36 cellular contexts compared by ENCODE assay signal in the genomic region with DNA sequence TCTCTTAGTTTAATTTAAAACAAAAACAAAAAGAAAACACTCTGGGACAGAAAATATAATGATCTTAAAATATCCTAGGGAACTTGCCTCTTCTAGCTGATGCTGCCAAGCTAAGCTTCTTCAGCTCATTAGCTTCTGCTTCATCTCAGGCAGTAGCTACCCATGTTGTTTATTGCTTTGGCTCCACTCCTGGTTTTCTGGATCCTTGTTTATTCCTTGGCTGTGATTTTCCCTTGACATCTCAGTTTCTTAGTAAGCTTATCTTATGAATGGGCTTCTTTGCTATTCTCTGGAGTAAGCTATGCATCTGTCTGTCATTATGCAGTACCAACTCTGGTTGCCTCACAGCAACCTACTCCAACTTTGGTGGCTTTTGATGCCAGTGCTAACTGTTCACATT. TPM values are rescaled to one million over a fixed set of nuclear protein-coding genes. Genes with fewer than 3 reads are reported as not detected.
"Had no signal": no experiment of that assay in that cellular context is flagged by ENCODE, and none has a peak within 500 bp of the region (broad histone marks: within the 10 kb centered on the region; RNA-seq: fewer than 3 reads in every experiment).

No MANE protein-coding gene starts in this region.

- H3K36me3 Mint-ChIP-seq: activated naive CD4-positive, alpha-beta T cell treated with anti-CD3 and anti-CD28 coated beads, Interleukin-2, amount 10 ng/mL, durations not matched to agents 7 days and 5 days; activated naive CD8-positive, alpha-beta T cell treated with anti-CD3 and anti-CD28 coated beads, Interleukin-2, amount 10 ng/mL, durations not matched to agents 7 days and 5 days; mesothelial cell of epicardium; stimulated activated memory B cell treated with anti-CD40 and anti-IgM and Interleukin-4, amounts not matched to agents 10 μg/mL and 1 μg/mL and 100 μg/mL, for 72 hours had no signal

- H3K36me3 ChIP-seq: gastrocnemius medialis, pancreas, prostate gland, thyroid gland, WERI-Rb-1 had no signal

- H3K27me3 ChIP-seq: gastrocnemius medialis, pancreas, thyroid gland had no signal

- ATAC-seq: activated CD4-positive, CD25-positive, alpha-beta regulatory T cell treated with anti-CD3 and anti-CD28 coated beads, Interleukin-2, amount 50 U/mL, for 24 hours; esophagus mucosa; gastrocnemius medialis; left cardiac atrium; left ventricle myocardium superior; pancreas; sciatic nerve; stimulated activated memory B cell treated with anti-CD40 and anti-IgM and Interleukin-4, amounts not matched to agents 10 μg/mL and 1 μg/mL and 100 μg/mL, for 72 hours; stimulated activated naive CD8-positive, alpha-beta T cell treated with anti-CD3 and anti-CD28 coated beads, Interleukin-15, amount 100 ng/mL, for 72 hours had no signal

- H3K9me3 ChIP-seq: gastrocnemius medialis, pancreas, prostate gland, thyroid gland had no signal

- H3K4me1 Mint-ChIP-seq: central memory CD8-positive, alpha-beta T cell; stimulated activated memory B cell treated with anti-CD40 and anti-IgM and Interleukin-4, amounts not matched to agents 10 μg/mL and 1 μg/mL and 100 μg/mL, for 72 hours had no signal

- DNase-seq: activated CD4-positive, alpha-beta T cell treated with anti-CD3 and anti-CD28 coated beads for 48 hours; activated CD4-positive, alpha-beta T cell treated with anti-CD3 and anti-CD28 coated beads, Interleukin-2, amount 50 U/mL, for 48 hours; activated CD8-positive, alpha-beta memory T cell treated with anti-CD3 and anti-CD28 coated beads for 24 hours; activated gamma-delta T cell; activated naive CD4-positive, alpha-beta T cell treated with anti-CD3 and anti-CD28 coated beads, Interleukin-2, amount 10 ng/mL, durations not matched to agents 7 days and 5 days; activated naive CD8-positive, alpha-beta T cell treated with anti-CD3 and anti-CD28 coated beads, Interleukin-2, amount 10 ng/mL, durations not matched to agents 7 days and 5 days; amygdala; endodermal cell; gastrocnemius medialis; glutamatergic neuron; islet precursor cell; left cardiac atrium; left ventricle myocardium superior; naive B cell; nephron progenitor cell; pancreas; retina; small intestine; stimulated activated CD4-positive, alpha-beta T cell treated with anti-CD3 and anti-CD28 coated beads, Interleukin-1b, Interleukin-23, amount 100 ng/mL, for 48 hours; stimulated activated CD4-positive, alpha-beta T cell treated with anti-CD3 and anti-CD28 coated beads, Interleukin-4, amount 100 ng/mL, for 4 hours; stimulated activated CD8-positive, alpha-beta memory T cell treated with anti-CD3 and anti-CD28 coated beads, Interleukin-4, amount 100 ng/mL, for 48 hours; stimulated activated naive CD8-positive, alpha-beta T cell treated with anti-CD3 and anti-CD28 coated beads, Interleukin-15, amount 100 ng/mL, for 72 hours; substantia nigra; T-helper 9 cell; thyroid gland; WERI-Rb-1 had no signal

- H3K27me3 Mint-ChIP-seq: dendritic cell treated with granulocyte-macrophage colony-stimulating factor and Interleukin-4, amounts not matched to agents 40 ng/mL and 50 ng/mL, for 4 days had no signal

- H3K27ac Mint-ChIP-seq: activated naive CD4-positive, alpha-beta T cell treated with anti-CD3 and anti-CD28 coated beads, Interleukin-2, amount 10 ng/mL, durations not matched to agents 7 days and 5 days; activated naive CD8-positive, alpha-beta T cell treated with anti-CD3 and anti-CD28 coated beads, Interleukin-2, amount 10 ng/mL, durations not matched to agents 7 days and 5 days; activated T-helper 1 cell treated with anti-CD3 and anti-CD28 coated beads, Interleukin-12 subunit alpha, Interleukin-12 subunit beta, Interleukin-2, Interleukin-4 antibody, amounts not matched to agents 30 ng/mL and 10 ng/mL and 1 ng/mL, durations not matched to agents 14 hours and 24 hours and 36 hours; dendritic cell treated with granulocyte-macrophage colony-stimulating factor and Interleukin-4, amounts not matched to agents 40 ng/mL and 50 ng/mL, for 4 days; endodermal cell; mesothelial cell of epicardium; naive B cell; nephron progenitor cell; stimulated activated memory B cell treated with anti-CD40 and anti-IgM and Interleukin-4, amounts not matched to agents 10 μg/mL and 1 μg/mL and 100 μg/mL, for 72 hours; stimulated activated naive CD8-positive, alpha-beta T cell treated with anti-CD3 and anti-CD28 coated beads, Interleukin-15, amount 100 ng/mL, for 72 hours; T-helper 1 cell treated with Interleukin-12 subunit alpha and Interleukin-12 subunit beta and Interleukin-4 antibody, amounts not matched to agents 30 μg/mL and 1 μg/mL, for 36 hours had no signal

- H3K4me3 Mint-ChIP-seq: activated naive CD4-positive, alpha-beta T cell treated with anti-CD3 and anti-CD28 coated beads, Interleukin-2, amount 10 ng/mL, durations not matched to agents 7 days and 5 days; activated naive CD8-positive, alpha-beta T cell treated with anti-CD3 and anti-CD28 coated beads, Interleukin-2, amount 10 ng/mL, durations not matched to agents 7 days and 5 days; activated T-helper 1 cell treated with anti-CD3 and anti-CD28 coated beads, Interleukin-12 subunit alpha, Interleukin-12 subunit beta, Interleukin-2, Interleukin-4 antibody, amounts not matched to agents 30 ng/mL and 10 ng/mL and 1 ng/mL, durations not matched to agents 14 hours and 24 hours and 36 hours; central memory CD8-positive, alpha-beta T cell; dendritic cell treated with granulocyte-macrophage colony-stimulating factor and Interleukin-4, amounts not matched to agents 40 ng/mL and 50 ng/mL, for 4 days; endodermal cell; mesothelial cell of epicardium; naive B cell; nephron progenitor cell; stimulated activated memory B cell treated with anti-CD40 and anti-IgM and Interleukin-4, amounts not matched to agents 10 μg/mL and 1 μg/mL and 100 μg/mL, for 72 hours; stimulated activated naive CD8-positive, alpha-beta T cell treated with anti-CD3 and anti-CD28 coated beads, Interleukin-15, amount 100 ng/mL, for 72 hours; T-helper 1 cell treated with Interleukin-12 subunit alpha and Interleukin-12 subunit beta and Interleukin-4 antibody, amounts not matched to agents 30 μg/mL and 1 μg/mL, for 36 hours had no signal

- H3K4me3 ChIP-seq: gastrocnemius medialis, pancreas, prostate gland, thyroid gland had no signal

- H3K9me3 Mint-ChIP-seq: activated naive CD4-positive, alpha-beta T cell treated with anti-CD3 and anti-CD28 coated beads, Interleukin-2, amount 10 ng/mL, durations not matched to agents 7 days and 5 days; activated naive CD8-positive, alpha-beta T cell treated with anti-CD3 and anti-CD28 coated beads, Interleukin-2, amount 10 ng/mL, durations not matched to agents 7 days and 5 days; activated T-helper 1 cell treated with anti-CD3 and anti-CD28 coated beads, Interleukin-12 subunit alpha, Interleukin-12 subunit beta, Interleukin-2, Interleukin-4 antibody, amounts not matched to agents 30 ng/mL and 10 ng/mL and 1 ng/mL, durations not matched to agents 14 hours and 24 hours and 36 hours; central memory CD8-positive, alpha-beta T cell; dendritic cell treated with granulocyte-macrophage colony-stimulating factor and Interleukin-4, amounts not matched to agents 40 ng/mL and 50 ng/mL, for 4 days; endodermal cell; mesothelial cell of epicardium; nephron progenitor cell; stimulated activated memory B cell treated with anti-CD40 and anti-IgM and Interleukin-4, amounts not matched to agents 10 μg/mL and 1 μg/mL and 100 μg/mL, for 72 hours; stimulated activated naive CD8-positive, alpha-beta T cell treated with anti-CD3 and anti-CD28 coated beads, Interleukin-15, amount 100 ng/mL, for 72 hours; T-helper 1 cell treated with Interleukin-12 subunit alpha and Interleukin-12 subunit beta and Interleukin-4 antibody, amounts not matched to agents 30 μg/mL and 1 μg/mL, for 36 hours had no signal

- H3K27ac ChIP-seq: gastrocnemius medialis, pancreas, prostate gland, thyroid gland, WERI-Rb-1 had no signal

RNA-seq across cellular contexts. Expression of a gene that starts 53.8 kb away (rescaled TPM):
- total RNA-seq: activated T-helper 1 cell treated with anti-CD3 and anti-CD28 coated beads, Interleukin-12 subunit alpha, Interleukin-12 subunit beta, Interleukin-2, Interleukin-4 antibody, amounts not matched to agents 30 ng/mL and 10 ng/mL and 1 ng/mL, durations not matched to agents 14 hours and 24 hours and 36 hours had no signal
